9 cellular contexts compared by ENCODE assay signal in the genomic region with DNA sequence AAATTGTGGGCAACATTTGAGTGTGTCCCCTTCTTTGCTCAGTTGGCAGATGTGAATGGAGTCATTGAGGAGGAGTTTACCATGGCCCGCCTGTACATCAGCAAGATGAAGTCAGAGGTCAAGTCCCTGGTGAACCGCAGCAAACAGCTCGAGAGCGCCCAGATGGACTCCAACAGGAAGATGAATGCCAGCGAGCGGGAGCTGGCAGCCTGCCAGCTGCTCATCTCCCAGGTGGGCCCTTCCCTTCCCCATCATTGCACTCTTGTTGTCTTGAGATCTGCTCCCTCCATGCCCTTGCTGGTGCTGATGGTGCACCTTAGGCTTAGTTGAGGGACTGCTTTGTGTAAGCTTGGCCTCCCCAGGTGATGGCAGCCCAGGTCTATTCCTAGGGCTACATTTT.
"Had no signal": no experiment of that assay in that cellular context is flagged by ENCODE, and none has a peak within 500 bp of the region (broad histone marks: within the 10 kb centered on the region; RNA-seq: fewer than 3 reads in every experiment).

No MANE protein-coding gene starts in this region.

- FAIRE-seq: keratinocyte had no signal

- DNase-seq: activated CD4-positive, alpha-beta memory T cell treated with anti-CD3 and anti-CD28 coated beads for 36 hours; activated gamma-delta T cell treated with Interleukin-2 at 50 U/mL for 16 hours; activated naive CD8-positive, alpha-beta T cell treated with anti-CD3 and anti-CD28 coated beads for 36 hours; activated T-cell treated with anti-CD3 and anti-CD28 coated beads, Interleukin-2, amount 50 U/mL, for 72 hours; brain microvascular endothelial cell; cerebellar nuclear complex; effector memory CD8-positive, alpha-beta T cell; left lung had no signal
